8 cellular contexts compared by ENCODE assay signal in the genomic region with DNA sequence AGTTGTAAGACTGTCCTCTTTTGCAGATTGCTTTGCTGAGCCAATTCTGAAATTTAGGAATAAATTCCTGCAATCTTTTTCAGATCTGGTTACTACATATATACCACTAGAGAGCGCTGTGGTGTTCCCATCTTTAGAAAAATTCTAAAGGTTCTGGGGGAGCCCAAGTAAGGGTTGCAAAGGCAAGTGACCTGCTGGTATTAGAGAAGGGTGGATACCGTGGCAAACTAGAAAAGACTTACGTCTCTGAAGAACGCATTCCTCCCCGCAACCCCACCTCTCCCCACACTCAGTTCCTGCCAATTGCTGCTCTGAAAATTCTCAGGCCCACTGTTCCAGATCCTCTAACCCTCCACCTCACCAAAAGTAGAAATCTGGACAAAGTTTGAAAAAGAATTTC. TPM values are rescaled to one million over a fixed set of nuclear protein-coding genes. Genes with fewer than 3 reads are reported as not detected.
DNase-seq lines count a peak whose midpoint lies in the region; ATAC-seq, FAIRE-seq and TF ChIP-seq lines count a peak whose summit lies in the region.

No MANE protein-coding gene starts in this region.

- TF ChIP-seq RAD21 in K562 (CRISPR knock-in tag; conservative IDR thresholded peaks at IDR 0.05 in 1 of 2, IDR thresholded peaks at IDR 0.05 in 1 of 2) (peak; percentile 92), liver (IDR thresholded peaks at IDR 0.05) (peak; percentile 80 to 82)

- intact Hi-C loops in K562 (cut with micrococcal nuclease) (loop anchor here (1.0 to 5.0 kb wide), 5 partner anchors 47 to 437 kb away; partner anchors contain the start of genes EFHB and SGO1), sciatic nerve (cut with DNase I) (no loop called here)

- H4K20me1 ChIP-seq in K562 (replicated peaks; ENCODE audit: control insufficient read depth, insufficient read depth, low read length) = no peaks in the 10 kb centered on the region

- no TSS peak for BruUV-seq in K562 (replicated peaks; lab: Mats Ljungman, UMichigan)

- TF ChIP-seq POLR2A in K562 (conservative IDR thresholded peaks at IDR 0.05) = no peak

- CTCF ChIA-PET in K562 (lab: Yijun Ruan, JAX; ENCODE audit: low intra/inter-chr PET ratio) = interaction anchor here (0.7 to 0.8 kb wide), 2 partner anchors 155 kb away, joined by 3 to 4 read pairs; partner anchors contain the start of gene KAT2B

- TF ChIP-seq CTCF in K562 (IDR thresholded peaks at IDR 0.05 in 2 of 3, conservative IDR thresholded peaks at IDR 0.05 in 1 of 3; ENCODE audit: insufficient read depth in 2 of 3, low read depth in 1 of 3, low read length in 3 of 3) (peak; percentile 56 to 90 (median 77); a peak in 5 of 6 replicates), liver (IDR thresholded peaks at IDR 0.05; ENCODE audit: low read depth, low read length, missing input control) (peak; percentile 53)

- no peaks in the 10 kb centered on the region for H3K79me2 ChIP-seq in K562 (ENCODE audit: control insufficient read depth, insufficient read depth, low read length)

- no peaks in the 10 kb centered on the region for H3K9me1 ChIP-seq in K562 (ENCODE audit: control insufficient read depth, insufficient read depth, low read length)

- FAIRE-seq in K562 (lab: Jason Lieb, UNC) = peak; percentile 44

- peak; percentile 64 for ATAC-seq in GM18909 (IDR thresholded peaks at IDR 0.05; ENCODE audit: poor library complexity, unreplicated experiment)
- ATAC-seq in K562 = peak; percentile 71
- no peak for ATAC-seq in sciatic nerve
- no peak for ATAC-seq in GM19397 (IDR thresholded peaks at IDR 0.05; ENCODE audit: unreplicated experiment)

- DNase-seq in COR-L47 (lab: John Stamatoyannopoulos, UW) = peak; percentile 4
- DNase-seq in NCI-H2227 treated with DMSO at 0.1 percent for 48 hours (lab: John Stamatoyannopoulos, UW) = peak; percentile 4
- peak; percentile 64 to 73 (median 69) for DNase-seq in K562 (ENCODE audit: extremely low read depth in 1 of 4, low spot score in 3 of 4)
- DNase-seq in sciatic nerve (ENCODE audit: low spot score) = no peak
- DNase-seq in DMS79 treated with DMSO at 0.1 percent for 48 hours (lab: John Stamatoyannopoulos, UW) = no peak

- H3K27ac ChIP-seq in K562 (ENCODE audit: extremely low read depth, low read depth, low read length) (no peak overlapping the region), liver (ENCODE audit: low read depth in 1 of 2, low read length in 2 of 2) (no peak overlapping the region)

- no peak overlapping the region for H3K4me3 ChIP-seq in K562
- no peak overlapping the region for H3K4me3 ChIP-seq in liver (ENCODE audit: low read depth in 1 of 3, low read length in 3 of 3)

- TF ChIP-seq EP300 in K562 (IDR thresholded peaks at IDR 0.05; ENCODE audit: low read length) = peak; percentile 25; the same call in 1 of the 2 replicates

- POLR2A ChIA-PET in K562 (lab: Yijun Ruan, JAX) = interaction anchor here (0.7 to 2.6 kb wide), 3 partner anchors 62 to 211 kb away, joined by 3 to 10 read pairs (median 3); partner anchors contain the start of gene RAB5A

- H3K9ac ChIP-seq in K562 (ENCODE audit: insufficient read depth in 1 of 2, low read depth in 2 of 2, low read length in 2 of 2) (no peak overlapping the region), liver (ENCODE audit: low read depth in 1 of 2, low read length in 2 of 2) (no peak overlapping the region)

- H3K27me3 ChIP-seq in K562 (ENCODE audit: control insufficient read depth in 2 of 2, insufficient read depth in 2 of 2, low read length in 2 of 2) = no peaks in the 10 kb centered on the region; a peak in 1 of 5 replicates
- no peaks in the 10 kb centered on the region for H3K27me3 ChIP-seq in liver (ENCODE audit: control insufficient read depth in 4 of 4, insufficient read depth in 4 of 4, low read length in 3 of 4)

- H2AFZ ChIP-seq in K562 (ENCODE audit: low read depth, low read length) = peak overlapping the region; percentile 51; the same call in 1 of the 2 replicates

- H3K4me2 ChIP-seq in K562 (ENCODE audit: insufficient read depth, low read length) = no peak overlapping the region

- 26% methylated on average over 5 of the region's 5 CpGs for WGBS in K562 (ENCODE audit: insufficient coverage, low coverage, missing lambda C conversion rate)
- 41% methylated on average over 5 of the region's 5 CpGs for WGBS in liver

- in situ Hi-C loops in K562 (cut with MboI) = no loop called here

- H3K4me1 ChIP-seq in K562 (replicated peaks in 1 of 2; ENCODE audit: control insufficient read depth in 2 of 2, insufficient read depth in 2 of 2, low read length in 2 of 2) (peaks cover 0 to 17% of the 10 kb centered on the region in 2 experiments; a peak in 3 of 5 replicates), liver (ENCODE audit: control insufficient read depth in 4 of 4, insufficient read depth in 4 of 4, low read length in 3 of 4) (peaks cover 0 to 2% (median 0%) of the 10 kb centered on the region in 4 donors)

- H3K36me3 ChIP-seq in K562 (ENCODE audit: control insufficient read depth, insufficient read depth, low read length) (no peaks in the 10 kb centered on the region), liver (ENCODE audit: control insufficient read depth in 4 of 4, insufficient read depth in 3 of 4, low read depth in 1 of 4, low read length in 3 of 4) (no peaks in the 10 kb centered on the region)

- H3K9me3 ChIP-seq in K562 (replicated peaks; ENCODE audit: control insufficient read depth, insufficient read depth, low read depth, low read length) (no peaks in the 10 kb centered on the region), liver (ENCODE audit: control insufficient read depth in 4 of 4, low read length in 3 of 4) (no peaks in the 10 kb centered on the region)

TF ChIP-seq in K562, 482 proteins besides CTCF, POLR2A, EP300 and RAD21 (continues in another document):
- peak; percentile 56 for TF ChIP-seq BRD9 (IDR thresholded peaks at IDR 0.05; ENCODE audit: low read depth, partially characterized antibody)

TF ChIP-seq in liver, 16 proteins besides CTCF, POLR2A, EP300 and RAD21 (continues in another document):
- no peak for TF ChIP-seq HNF4A (conservative IDR thresholded peaks at IDR 0.05)
- TF ChIP-seq HNF4G (IDR thresholded peaks at IDR 0.05) = no peak
- TF ChIP-seq TAF1 (conservative IDR thresholded peaks at IDR 0.05) = no peak
- TF ChIP-seq FOXA2 (IDR thresholded peaks at IDR 0.05) = no peak
- TF ChIP-seq YY1 (IDR thresholded peaks at IDR 0.05) = no peak
- TF ChIP-seq, protein P1, sequence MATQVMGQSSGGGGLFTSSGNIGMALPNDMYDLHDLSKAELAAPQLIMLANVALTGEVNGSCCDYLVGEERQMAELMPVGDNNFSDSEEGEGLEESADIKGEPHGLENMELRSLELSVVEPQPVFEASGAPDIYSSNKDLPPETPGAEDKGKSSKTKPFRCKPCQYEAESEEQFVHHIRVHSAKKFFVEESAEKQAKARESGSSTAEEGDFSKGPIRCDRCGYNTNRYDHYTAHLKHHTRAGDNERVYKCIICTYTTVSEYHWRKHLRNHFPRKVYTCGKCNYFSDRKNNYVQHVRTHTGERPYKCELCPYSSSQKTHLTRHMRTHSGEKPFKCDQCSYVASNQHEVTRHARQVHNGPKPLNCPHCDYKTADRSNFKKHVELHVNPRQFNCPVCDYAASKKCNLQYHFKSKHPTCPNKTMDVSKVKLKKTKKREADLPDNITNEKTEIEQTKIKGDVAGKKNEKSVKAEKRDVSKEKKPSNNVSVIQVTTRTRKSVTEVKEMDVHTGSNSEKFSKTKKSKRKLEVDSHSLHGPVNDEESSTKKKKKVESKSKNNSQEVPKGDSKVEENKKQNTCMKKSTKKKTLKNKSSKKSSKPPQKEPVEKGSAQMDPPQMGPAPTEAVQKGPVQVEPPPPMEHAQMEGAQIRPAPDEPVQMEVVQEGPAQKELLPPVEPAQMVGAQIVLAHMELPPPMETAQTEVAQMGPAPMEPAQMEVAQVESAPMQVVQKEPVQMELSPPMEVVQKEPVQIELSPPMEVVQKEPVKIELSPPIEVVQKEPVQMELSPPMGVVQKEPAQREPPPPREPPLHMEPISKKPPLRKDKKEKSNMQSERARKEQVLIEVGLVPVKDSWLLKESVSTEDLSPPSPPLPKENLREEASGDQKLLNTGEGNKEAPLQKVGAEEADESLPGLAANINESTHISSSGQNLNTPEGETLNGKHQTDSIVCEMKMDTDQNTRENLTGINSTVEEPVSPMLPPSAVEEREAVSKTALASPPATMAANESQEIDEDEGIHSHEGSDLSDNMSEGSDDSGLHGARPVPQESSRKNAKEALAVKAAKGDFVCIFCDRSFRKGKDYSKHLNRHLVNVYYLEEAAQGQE (IDR thresholded peaks at IDR 0.05) = no peak
- TF ChIP-seq JUND (IDR thresholded peaks at IDR 0.05) = no peak
- TF ChIP-seq, protein P2, sequence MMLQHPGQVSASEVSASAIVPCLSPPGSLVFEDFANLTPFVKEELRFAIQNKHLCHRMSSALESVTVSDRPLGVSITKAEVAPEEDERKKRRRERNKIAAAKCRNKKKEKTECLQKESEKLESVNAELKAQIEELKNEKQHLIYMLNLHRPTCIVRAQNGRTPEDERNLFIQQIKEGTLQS (IDR thresholded peaks at IDR 0.05) = no peak
- TF ChIP-seq EGR1 (IDR thresholded peaks at IDR 0.05; ENCODE audit: low read depth in 2 of 2) = no peak
- no peak for TF ChIP-seq GABPA (IDR thresholded peaks at IDR 0.05 in 1 of 2, conservative IDR thresholded peaks at IDR 0.05 in 1 of 2)
- no peak for TF ChIP-seq MAX (IDR thresholded peaks at IDR 0.05)

RNA-seq across cellular contexts. Expression of gene EFHB, which starts 48.5 kb away (rescaled TPM):
- 2.6 and 4.1 TPM in 2 replicates for total RNA-seq in K562 (2011; cell fraction: chromatin; rRNA removed; ENCODE audit: low replicate concordance)
- 6.8 and 7.6 TPM in 2 replicates for total RNA-seq in K562 (2011; cell fraction: nucleolus; rRNA removed)
- total RNA-seq in K562 (2011; cell fraction: nucleoplasm; rRNA removed) = 7.9 and 9.7 TPM in 2 replicates
- 2.0 and 4.0 TPM in 2 replicates for total RNA-seq in K562 (2014; rRNA removed)
- 1.6 and 1.7 TPM in 2 replicates for total RNA-seq in K562 (2014; rRNA removed; fragmentation: Illumina TruSeq; extraction: Trizol)
- total RNA-seq in K562 (2015; rRNA removed; fragmentation: Illumina TruSeq; extraction: Trizol) = 1.5 and 1.7 TPM in 2 replicates
- 1.5 and 2.0 TPM in 2 replicates for total RNA-seq in K562 (2021)
- 1.4 and 2.3 TPM in 2 replicates for polyA plus RNA-seq in K562 (2011; rRNA removed)
- 0.86 and 1.1 TPM in 2 replicates for polyA plus RNA-seq in K562 (2011; cell fraction: cytosol; rRNA removed)
- 5.7 and 7.3 TPM in 2 replicates for polyA plus RNA-seq in K562 (2011; cell fraction: nucleus; rRNA removed)
- 2.5 and 2.6 TPM in 2 replicates for polyA plus RNA-seq in K562 (2012)
- polyA plus RNA-seq in K562 (2014; fragmentation: Illumina TruSeq; extraction: Trizol) = 2.5 and 3.6 TPM in 2 replicates
- polyA plus RNA-seq in K562 (2014; fragmentation: Nextera tagmentation; extraction: Ambion mirVana) = 1 to 10 TPM; 1.5 to 2.0 TPM
- 1.8 and 2.4 TPM in 2 replicates for polyA plus RNA-seq in K562 (2014; rRNA removed)
- 2.9 and 3.0 TPM in 2 replicates for polyA minus RNA-seq in K562 (2011; rRNA and poly(A)+ RNA removed)
- 1.7 TPM in 1 of 2 replicates, not detected in the other for polyA minus RNA-seq in K562 (2011; cell fraction: cytosol; rRNA and poly(A)+ RNA removed)
- polyA minus RNA-seq in K562 (2011; cell fraction: nucleus; rRNA and poly(A)+ RNA removed) = 6.3 and 8.2 TPM in 2 replicates
- total RNA-seq in liver = under 1 TPM; 0.33 to 0.37 TPM
- polyA plus RNA-seq in liver = under 1 TPM in 1 of 2 donors, not detected in 1; 0.05 TPM
- 8.4 TPM for total RNA-seq in sciatic nerve

Comparison
In these comparisons a context has a peak if more than half of its experiments do, and no peak if none do; other contexts are left out.
1. DNase-seq: peak in COR-L47 (single experiment), NCI-H2227 treated with DMSO at 0.1 percent for 48 hours (single experiment) and K562 (4 of 4); none in sciatic nerve (single experiment) and DMS79 treated with DMSO at 0.1 percent for 48 hours (single experiment).
2. ATAC-seq: peak in GM18909 (single experiment) and K562 (single experiment); none in sciatic nerve (single experiment) and GM19397 (single experiment).